Comparison of ENCODE assay signal across 20 cellular contexts in genomic region chr11:65773784-65774411, GRCh38. TPM values are rescaled to one million over a fixed set of nuclear protein-coding genes. Genes with fewer than 3 reads are reported as not detected.
DNase-seq lines count a peak whose midpoint lies in the region; ATAC-seq, FAIRE-seq and TF ChIP-seq lines count a peak whose summit lies in the region.
"Had no signal": no experiment of that assay in that cellular context is flagged by ENCODE, and none has a peak within 500 bp of the region (broad histone marks: within the 10 kb centered on the region; RNA-seq: fewer than 3 reads in every experiment).

No MANE protein-coding gene starts in this region.

- H4K20me1 ChIP-seq in K562 (replicated peaks; ENCODE audit: control insufficient read depth, insufficient read depth, low read length) (no peaks in the 10 kb centered on the region; the same call in 1 of the 2 replicates), neural progenitor cell (ENCODE audit: low read depth) (no peaks in the 10 kb centered on the region)

- no TSS peak for BruUV-seq in K562 (replicated peaks; lab: Mats Ljungman, UMichigan)

- H3K4me3 Mint-ChIP-seq in neural progenitor cell: no peak overlapping the region
- H3K4me3 Mint-ChIP-seq in activated naive CD4-positive, alpha-beta T cell treated with anti-CD3 and anti-CD28 coated beads for 36 hours: no peak overlapping the region

- no peak for TF ChIP-seq EP300 in K562 (IDR thresholded peaks at IDR 0.05; ENCODE audit: low read length)

- H3K27me3 ChIP-seq in H7 (ENCODE audit: control insufficient read depth, insufficient read depth, low read length) (no peaks in the 10 kb centered on the region; the same call in 1 of the 2 replicates), K562 (ENCODE audit: control insufficient read depth in 2 of 2, insufficient read depth in 2 of 2, low read length in 2 of 2) (no peaks in the 10 kb centered on the region), neural progenitor cell (no peaks in the 10 kb centered on the region)

- H3K9me3 ChIP-seq in K562 (replicated peaks; ENCODE audit: control insufficient read depth, insufficient read depth, low read depth, low read length): no peaks in the 10 kb centered on the region
- no peaks in the 10 kb centered on the region for H3K9me3 ChIP-seq in neural progenitor cell (ENCODE audit: low read depth)
- H3K9me3 ChIP-seq: thoracic aorta had no signal

- H3K27me3 Mint-ChIP-seq in neural progenitor cell (ENCODE audit: insufficient read depth, low read depth): peaks cover 3% of the 10 kb centered on the region
- no peaks in the 10 kb centered on the region for H3K27me3 Mint-ChIP-seq in activated naive CD4-positive, alpha-beta T cell treated with anti-CD3 and anti-CD28 coated beads for 36 hours (ENCODE audit: low read depth)

- peaks cover 7% of the 10 kb centered on the region for H3K36me3 Mint-ChIP-seq in neural progenitor cell
- no peaks in the 10 kb centered on the region for H3K36me3 Mint-ChIP-seq in activated naive CD4-positive, alpha-beta T cell treated with anti-CD3 and anti-CD28 coated beads for 36 hours (ENCODE audit: low read depth)
- H3K36me3 Mint-ChIP-seq: activated naive CD4-positive, alpha-beta T cell treated with anti-CD3 and anti-CD28 coated beads, Interleukin-2, amount 50 U/mL, for 72 hours had no signal

- DNase-seq in H7: peak; percentile 60
- DNase-seq in K562 (ENCODE audit: extremely low read depth in 1 of 4, low spot score in 3 of 4): no peak
- peak; percentile 11 for DNase-seq in myocyte (ENCODE audit: low read depth)
- DNase-seq in neural progenitor cell (ENCODE audit: low spot score): no peak
- DNase-seq in activated naive CD4-positive, alpha-beta T cell treated with anti-CD3 and anti-CD28 coated beads for 36 hours: no peak
- DNase-seq: activated CD8-positive, alpha-beta memory T cell treated with anti-CD3 and anti-CD28 coated beads for 24 hours; DMS53; kidney; NCI-H1092; T1000 had no signal

- no peak overlapping the region for H2AFZ ChIP-seq in K562 (ENCODE audit: low read depth, low read length)
- H2AFZ ChIP-seq in neural progenitor cell (replicated peaks): no peak overlapping the region

- ATAC-seq in K562: no peak
- no peak for ATAC-seq in GM18511 (IDR thresholded peaks at IDR 0.05; ENCODE audit: unreplicated experiment)
- ATAC-seq: sciatic nerve had no signal

- H3K4me2 ChIP-seq in K562 (ENCODE audit: insufficient read depth, low read length) (no peak overlapping the region), neural progenitor cell (no peak overlapping the region)

- no peak for TF ChIP-seq POLR2A in K562 (conservative IDR thresholded peaks at IDR 0.05)

- WGBS in K562 (ENCODE audit: insufficient coverage, low coverage, missing lambda C conversion rate): 64% methylated on average over 7 of the region's 8 CpGs

- H3K27ac Mint-ChIP-seq in neural progenitor cell: no peak overlapping the region
- no peak overlapping the region for H3K27ac Mint-ChIP-seq in activated naive CD4-positive, alpha-beta T cell treated with anti-CD3 and anti-CD28 coated beads for 36 hours
- H3K27ac Mint-ChIP-seq: activated naive CD4-positive, alpha-beta T cell treated with anti-CD3 and anti-CD28 coated beads, Interleukin-2, amount 50 U/mL, for 72 hours had no signal

- H3K9ac ChIP-seq in K562 (ENCODE audit: insufficient read depth in 1 of 2, low read depth in 2 of 2, low read length in 2 of 2): no peak overlapping the region
- no peak overlapping the region for H3K9ac ChIP-seq in neural progenitor cell

- POLR2A ChIA-PET in K562 (lab: Yijun Ruan, JAX): interaction anchor here (0.6 to 1.2 kb wide), 2 partner anchors 162 to 249 kb away, joined by 3 read pairs; partner anchors contain the start of gene SCYL1

- TF ChIP-seq RAD21 in K562 (CRISPR knock-in tag; conservative IDR thresholded peaks at IDR 0.05 in 1 of 2, IDR thresholded peaks at IDR 0.05 in 1 of 2): no peak

- H3K79me2 ChIP-seq in K562 (ENCODE audit: control insufficient read depth, insufficient read depth, low read length) (peaks cover 5% of the 10 kb centered on the region), neural progenitor cell (ENCODE audit: low read depth) (no peaks in the 10 kb centered on the region)

- no peaks in the 10 kb centered on the region for H3F3A ChIP-seq in neural progenitor cell (ENCODE audit: low read depth)

- H3K9me3 Mint-ChIP-seq in neural progenitor cell: no peaks in the 10 kb centered on the region
- H3K9me3 Mint-ChIP-seq in activated naive CD4-positive, alpha-beta T cell treated with anti-CD3 and anti-CD28 coated beads for 36 hours: no peaks in the 10 kb centered on the region
- H3K9me3 Mint-ChIP-seq: activated naive CD4-positive, alpha-beta T cell treated with anti-CD3 and anti-CD28 coated beads, Interleukin-2, amount 50 U/mL, for 72 hours had no signal

- H3K9me1 ChIP-seq in K562 (ENCODE audit: control insufficient read depth, insufficient read depth, low read length): peaks cover 4% of the 10 kb centered on the region

- FAIRE-seq in K562 (lab: Jason Lieb, UNC): no peak
- FAIRE-seq: frontal cortex, H54, kidney had no signal

- H3K4me1 Mint-ChIP-seq in neural progenitor cell: no peaks in the 10 kb centered on the region
- peaks cover 12% of the 10 kb centered on the region for H3K4me1 Mint-ChIP-seq in activated naive CD4-positive, alpha-beta T cell treated with anti-CD3 and anti-CD28 coated beads for 36 hours (ENCODE audit: low read depth)

- H3K27ac ChIP-seq in C4-2B: no peak overlapping the region
- H3K27ac ChIP-seq in K562 (ENCODE audit: extremely low read depth, low read depth, low read length): no peak overlapping the region
- H3K27ac ChIP-seq in neural progenitor cell: no peak overlapping the region
- H3K27ac ChIP-seq: thoracic aorta had no signal

- no peaks in the 10 kb centered on the region; the same call in none of the 2 replicates for H3K36me3 ChIP-seq in H7 (replicated peaks; ENCODE audit: control insufficient read depth, insufficient read depth, low read length)
- peaks cover 28% of the 10 kb centered on the region; the same call in 2 of the 3 replicates for H3K36me3 ChIP-seq in K562 (ENCODE audit: control insufficient read depth, insufficient read depth, low read length)
- no peaks in the 10 kb centered on the region for H3K36me3 ChIP-seq in neural progenitor cell

- H3K4me3 ChIP-seq in H7 (ENCODE audit: insufficient read depth, low read depth, low read length) (no peak overlapping the region), K562 (no peak overlapping the region), neural progenitor cell (no peak overlapping the region)
- H3K4me3 ChIP-seq: thoracic aorta had no signal

- peak; percentile 19 for TF ChIP-seq CTCF in C4-2B (conservative IDR thresholded peaks at IDR 0.05)
- peak in 2 of 3 experiments; percentile 2 to 14; a peak in 1 of 6 replicates for TF ChIP-seq CTCF in K562 (IDR thresholded peaks at IDR 0.05 in 2 of 3, conservative IDR thresholded peaks at IDR 0.05 in 1 of 3; ENCODE audit: insufficient read depth in 2 of 3, low read depth in 1 of 3, low read length in 3 of 3)
- TF ChIP-seq CTCF in neural progenitor cell (IDR thresholded peaks at IDR 0.05): no peak

- CTCF ChIA-PET in K562 (lab: Yijun Ruan, JAX; ENCODE audit: low intra/inter-chr PET ratio): interaction anchor here (0.6 kb wide), 2 partner anchors 44 to 633 kb away, joined by 3 to 4 read pairs; no protein-coding TSS in a partner anchor
- CTCF ChIA-PET in activated naive CD4-positive, alpha-beta T cell treated with anti-CD3 and anti-CD28 coated beads for 36 hours (lab: Charles Lee): interaction anchor here (1.2 to 1.7 kb wide), 2 partner anchors 29 to 44 kb away, joined by 5 to 11 read pairs; no protein-coding TSS in a partner anchor

- H3K4me1 ChIP-seq in K562 (replicated peaks in 1 of 2; ENCODE audit: control insufficient read depth in 2 of 2, insufficient read depth in 2 of 2, low read length in 2 of 2) (peaks cover 0 to 14% of the 10 kb centered on the region in 2 experiments; a peak in 2 of 5 replicates), neural progenitor cell (no peaks in the 10 kb centered on the region)

- in situ Hi-C loops in K562 (cut with MboI): no loop called here

- intact Hi-C loops in K562 (cut with micrococcal nuclease): loop anchor here (5.0 kb wide), 1 partner anchor 62 kb away; the partner anchor contains the start of gene KAT5
- intact Hi-C loops in activated naive CD4-positive, alpha-beta T cell treated with anti-CD3 and anti-CD28 coated beads for 36 hours (cut with micrococcal nuclease): no loop called here

RNA-seq across cellular contexts. Expression of gene AP5B1, which starts 6.9 kb away (rescaled TPM):
- 6.7 and 7.8 TPM in 2 replicates for total RNA-seq in H7 (2014; rRNA removed; shearing (Covaris generic))
- 16.4 and 48.0 TPM in 2 replicates for total RNA-seq in K562 (2011; cell fraction: chromatin; rRNA removed; ENCODE audit: low replicate concordance)
- 43.4 and 48.4 TPM in 2 replicates for total RNA-seq in K562 (2011; cell fraction: nucleolus; rRNA removed)
- total RNA-seq in K562 (2011; cell fraction: nucleoplasm; rRNA removed): 26.7 and 28.3 TPM in 2 replicates
- 13.0 and 17.0 TPM in 2 replicates for total RNA-seq in K562 (2014; rRNA removed)
- 3.1 and 3.5 TPM in 2 replicates for total RNA-seq in K562 (2014; rRNA removed; fragmentation: Illumina TruSeq; extraction: Trizol)
- total RNA-seq in K562 (2015; rRNA removed; fragmentation: Illumina TruSeq; extraction: Trizol): 8.7 and 8.9 TPM in 2 replicates
- 23.2 and 24.2 TPM in 2 replicates for total RNA-seq in K562 (2021)
- 5.1 and 7.7 TPM in 2 replicates for polyA plus RNA-seq in K562 (2011; rRNA removed)
- polyA plus RNA-seq in K562 (2011; cell fraction: cytosol; rRNA removed): 6.5 and 20.1 TPM in 2 replicates
- 17.1 and 27.9 TPM in 2 replicates for polyA plus RNA-seq in K562 (2011; cell fraction: nucleus; rRNA removed)
- 10.8 and 15.8 TPM in 2 replicates for polyA plus RNA-seq in K562 (2012)
- 4.6 and 9.1 TPM in 2 replicates for polyA plus RNA-seq in K562 (2014; fragmentation: Illumina TruSeq; extraction: Trizol)
- under 1 TPM; 0.51 to 0.63 TPM for polyA plus RNA-seq in K562 (2014; fragmentation: Nextera tagmentation; extraction: Ambion mirVana)
- 11.3 and 11.7 TPM in 2 replicates for polyA plus RNA-seq in K562 (2014; rRNA removed)
- 8.3 and 9.2 TPM in 2 replicates for polyA minus RNA-seq in K562 (2011; rRNA and poly(A)+ RNA removed)
- 14.6 and 14.8 TPM in 2 replicates for polyA minus RNA-seq in K562 (2011; cell fraction: cytosol; rRNA and poly(A)+ RNA removed)
- polyA minus RNA-seq in K562 (2011; cell fraction: nucleus; rRNA and poly(A)+ RNA removed): 17.5 and 18.7 TPM in 2 replicates
- total RNA-seq in myocyte: 9.8 and 10.2 TPM in 2 replicates
- polyA plus RNA-seq in myocyte (2012): 5.9 TPM
- 3.6 and 13.8 TPM in 2 replicates for total RNA-seq in neural progenitor cell (ENCODE audit: low replicate concordance)
- total RNA-seq in activated naive CD4-positive, alpha-beta T cell treated with anti-CD3 and anti-CD28 coated beads for 36 hours: 1 to 10 TPM; 6.2 to 6.3 TPM

RNA-seq across cellular contexts. Expression of gene OVOL1, which starts 13.0 kb away (rescaled TPM):
- 1.2 and 1.4 TPM in 2 replicates for total RNA-seq in H7 (2014; rRNA removed; shearing (Covaris generic))
- 0.09 TPM in 1 of 2 replicates, not detected in the other for total RNA-seq in K562 (2011; cell fraction: chromatin; rRNA removed; ENCODE audit: low replicate concordance)
- not detected in 2 replicates for total RNA-seq in K562 (2011; cell fraction: nucleolus; rRNA removed)
- not detected in 2 replicates for total RNA-seq in K562 (2011; cell fraction: nucleoplasm; rRNA removed)
- total RNA-seq in K562 (2014; rRNA removed) (not detected in 2 replicates), K562 (2014; rRNA removed; fragmentation: Illumina TruSeq; extraction: Trizol) (not detected in 2 replicates), K562 (2015; rRNA removed; fragmentation: Illumina TruSeq; extraction: Trizol) (not detected in 2 replicates), K562 (2021) (0.09 TPM in 1 of 2 replicates, not detected in the other), myocyte (not detected in 2 replicates), neural progenitor cell (ENCODE audit: low replicate concordance) (0.12 TPM in 1 of 2 replicates, not detected in the other)
- polyA plus RNA-seq in K562 (2011; rRNA removed) (not detected in 2 replicates), K562 (2014; fragmentation: Illumina TruSeq; extraction: Trizol) (not detected in 2 replicates), K562 (2014; fragmentation: Nextera tagmentation; extraction: Ambion mirVana) (not detected), K562 (2014; rRNA removed) (not detected in 2 replicates)
- not detected in 2 replicates for polyA plus RNA-seq in K562 (2011; cell fraction: cytosol; rRNA removed)
- polyA plus RNA-seq in K562 (2011; cell fraction: nucleus; rRNA removed): not detected in 2 replicates
- not detected in 2 replicates for polyA plus RNA-seq in K562 (2012)
- polyA minus RNA-seq in K562 (2011; rRNA and poly(A)+ RNA removed): not detected in 2 replicates
- polyA minus RNA-seq in K562 (2011; cell fraction: cytosol; rRNA and poly(A)+ RNA removed): not detected in 2 replicates
- polyA minus RNA-seq in K562 (2011; cell fraction: nucleus; rRNA and poly(A)+ RNA removed): not detected in 2 replicates
- polyA plus RNA-seq in myocyte (2012): not detected
- total RNA-seq in activated naive CD4-positive, alpha-beta T cell treated with anti-CD3 and anti-CD28 coated beads for 36 hours: not detected
- total RNA-seq: HT1080, NCI-H460, RPMI7951, sciatic nerve had no signal

RNA-seq across cellular contexts. Expression of gene RNASEH2C, which starts 53.3 kb away (rescaled TPM):
- total RNA-seq in H7 (2014; rRNA removed; shearing (Covaris generic)): 21.5 and 23.3 TPM in 2 replicates
- 43.1 and 99.3 TPM in 2 replicates for total RNA-seq in K562 (2011; cell fraction: chromatin; rRNA removed; ENCODE audit: low replicate concordance)
- 62.9 and 67.9 TPM in 2 replicates for total RNA-seq in K562 (2011; cell fraction: nucleolus; rRNA removed)
- 55.1 and 61.4 TPM in 2 replicates for total RNA-seq in K562 (2011; cell fraction: nucleoplasm; rRNA removed)
- 64.4 and 78.1 TPM in 2 replicates for total RNA-seq in K562 (2014; rRNA removed)
- total RNA-seq in K562 (2014; rRNA removed; fragmentation: Illumina TruSeq; extraction: Trizol): 9.0 and 11.7 TPM in 2 replicates
- total RNA-seq in K562 (2015; rRNA removed; fragmentation: Illumina TruSeq; extraction: Trizol): 15.1 and 15.6 TPM in 2 replicates
- total RNA-seq in K562 (2021): 78.2 and 87.2 TPM in 2 replicates
- polyA plus RNA-seq in K562 (2011; rRNA removed): 33.2 and 33.8 TPM in 2 replicates
- polyA plus RNA-seq in K562 (2011; cell fraction: cytosol; rRNA removed): 33.5 and 84.3 TPM in 2 replicates
- polyA plus RNA-seq in K562 (2011; cell fraction: nucleus; rRNA removed): 65.0 and 106 TPM in 2 replicates
- polyA plus RNA-seq in K562 (2012): 32.9 and 41.4 TPM in 2 replicates
- 15.6 and 15.9 TPM in 2 replicates for polyA plus RNA-seq in K562 (2014; fragmentation: Illumina TruSeq; extraction: Trizol)
- polyA plus RNA-seq in K562 (2014; fragmentation: Nextera tagmentation; extraction: Ambion mirVana): 1 to 10 TPM; 5.4 to 9.4 TPM
- polyA plus RNA-seq in K562 (2014; rRNA removed): 63.2 and 75.9 TPM in 2 replicates
- 10.3 and 11.0 TPM in 2 replicates for polyA minus RNA-seq in K562 (2011; rRNA and poly(A)+ RNA removed)
- polyA minus RNA-seq in K562 (2011; cell fraction: cytosol; rRNA and poly(A)+ RNA removed): 9.4 and 19.7 TPM in 2 replicates
- 27.5 and 27.6 TPM in 2 replicates for polyA minus RNA-seq in K562 (2011; cell fraction: nucleus; rRNA and poly(A)+ RNA removed)
- 37.1 and 83.3 TPM in 2 replicates for total RNA-seq in myocyte
- 51.3 TPM for polyA plus RNA-seq in myocyte (2012)
- total RNA-seq in neural progenitor cell (ENCODE audit: low replicate concordance): 23.4 and 53.3 TPM in 2 replicates
- total RNA-seq in activated naive CD4-positive, alpha-beta T cell treated with anti-CD3 and anti-CD28 coated beads for 36 hours: 10 to 100 TPM; 95.6 to 97.8 TPM

RNA-seq across cellular contexts. Expression of gene SNX32, which starts 59.9 kb away (rescaled TPM):
- 0.26 and 0.80 TPM in 2 replicates for total RNA-seq in H7 (2014; rRNA removed; shearing (Covaris generic))
- total RNA-seq in K562 (2011; cell fraction: chromatin; rRNA removed; ENCODE audit: low replicate concordance): 0.16 TPM in 1 of 2 replicates, not detected in the other
- total RNA-seq in K562 (2011; cell fraction: nucleolus; rRNA removed): not detected in 2 replicates
- not detected in 2 replicates for total RNA-seq in K562 (2011; cell fraction: nucleoplasm; rRNA removed)
- not detected in 2 replicates for total RNA-seq in K562 (2014; rRNA removed)
- not detected in 2 replicates for total RNA-seq in K562 (2014; rRNA removed; fragmentation: Illumina TruSeq; extraction: Trizol)
- not detected in 2 replicates for total RNA-seq in K562 (2015; rRNA removed; fragmentation: Illumina TruSeq; extraction: Trizol)
- total RNA-seq in K562 (2021): not detected in 2 replicates
- not detected in 2 replicates for polyA plus RNA-seq in K562 (2011; rRNA removed)
- polyA plus RNA-seq in K562 (2011; cell fraction: cytosol; rRNA removed): not detected in 2 replicates
- polyA plus RNA-seq in K562 (2011; cell fraction: nucleus; rRNA removed): 0.10 TPM in 1 of 2 replicates, not detected in the other
- 0.24 and 0.35 TPM in 2 replicates for polyA plus RNA-seq in K562 (2012)
- not detected in 2 replicates for polyA plus RNA-seq in K562 (2014; fragmentation: Illumina TruSeq; extraction: Trizol)
- under 1 TPM; 0.03 TPM for polyA plus RNA-seq in K562 (2014; fragmentation: Nextera tagmentation; extraction: Ambion mirVana)
- polyA plus RNA-seq in K562 (2014; rRNA removed): not detected in 2 replicates
- polyA minus RNA-seq in K562 (2011; rRNA and poly(A)+ RNA removed): not detected in 2 replicates
- polyA minus RNA-seq in K562 (2011; cell fraction: cytosol; rRNA and poly(A)+ RNA removed): not detected in 2 replicates
- polyA minus RNA-seq in K562 (2011; cell fraction: nucleus; rRNA and poly(A)+ RNA removed): not detected in 2 replicates
- total RNA-seq in myocyte: 0.36 and 0.40 TPM in 2 replicates
- polyA plus RNA-seq in myocyte (2012): 1.1 TPM
- total RNA-seq in neural progenitor cell (ENCODE audit: low replicate concordance): 1.4 and 3.0 TPM in 2 replicates
- total RNA-seq in activated naive CD4-positive, alpha-beta T cell treated with anti-CD3 and anti-CD28 coated beads for 36 hours: 1 to 10 TPM; 1.5 to 2.0 TPM
- total RNA-seq: HT1080, RPMI7951 had no signal

Comparison
In these comparisons a context has a peak if more than half of its experiments do, and no peak if none do; other contexts are left out.
1. DNase-seq: peak in H7 (single experiment) and myocyte (single experiment); none in K562 (0 of 4), neural progenitor cell (single experiment) and activated naive CD4-positive, alpha-beta T cell treated with anti-CD3 and anti-CD28 coated beads for 36 hours (single experiment).